ENCODE assay signal across 31 cellular contexts in genomic region chr22:38221407-38221806, GRCh38. TPM values are rescaled to one million over a fixed set of nuclear protein-coding genes. Genes with fewer than 3 reads are reported as not detected.
A peak's percentile ranks its signal among the peaks of the same experiment; 100 is the strongest.
DNase-seq lines count a peak whose midpoint lies in the region; ATAC-seq and TF ChIP-seq lines count a peak whose summit lies in the region.
"Had no signal": no experiment of that assay in that cellular context is flagged by ENCODE, and none has a peak within 500 bp of the region (broad histone marks: within the 10 kb centered on the region; RNA-seq: fewer than 3 reads in every experiment).

No MANE protein-coding gene starts in this region.

- TF ChIP-seq POLR2A in stomach (IDR thresholded peaks at IDR 0.05), result no peak

- H3K4me3 Mint-ChIP-seq in CD14-positive monocyte, result no peak overlapping the region
- H3K4me3 Mint-ChIP-seq: activated CD4-positive, alpha-beta memory T cell treated with anti-CD3 and anti-CD28 coated beads, Interleukin-2, amount 10 ng/mL, durations not matched to agents 7 days and 5 days; CD4-positive, alpha-beta memory T cell; effector memory CD8-positive, alpha-beta T cell; T-helper 1 cell treated with Interleukin-12 subunit alpha and Interleukin-12 subunit beta and Interleukin-4 antibody, amounts not matched to agents 30 μg/mL and 1 μg/mL, for 36 hours had no signal

- peaks cover 26 to 58% of the 10 kb centered on the region in 2 donors for H3K36me3 Mint-ChIP-seq in CD14-positive monocyte

- TF ChIP-seq CTCF in RWPE2 (IDR thresholded peaks at IDR 0.05; ENCODE audit: poor library complexity, severe bottlenecking), result no peak
- no peak for TF ChIP-seq CTCF in stomach (IDR thresholded peaks at IDR 0.05)
- TF ChIP-seq CTCF in CD14-positive monocyte (IDR thresholded peaks at IDR 0.05), result no peak
- no peak for TF ChIP-seq CTCF in GM20000 (IDR thresholded peaks at IDR 0.05; ENCODE audit: extremely low read depth, missing control alignments)

- no peak overlapping the region; the same call in 1 of the 2 replicates for H3K9ac ChIP-seq in BLaER1
- H3K9ac ChIP-seq: SK-N-SH had no signal

- peaks cover 66% of the 10 kb centered on the region for H3K4me1 ChIP-seq in BLaER1
- peaks cover 33% of the 10 kb centered on the region for H3K4me1 ChIP-seq in RWPE2 (ENCODE audit: insufficient read depth, poor library complexity, severe bottlenecking)
- peaks cover 40 to 72% (median 52%) of the 10 kb centered on the region in 4 donors for H3K4me1 ChIP-seq in stomach
- H3K4me1 ChIP-seq: prostate gland had no signal

- no peaks in the 10 kb centered on the region for H4K20me1 ChIP-seq in BLaER1

- peaks cover 0 to 5% (median 4%) of the 10 kb centered on the region in 3 donors for H3K27me3 Mint-ChIP-seq in CD14-positive monocyte (ENCODE audit: low read depth in 3 of 3)
- H3K27me3 Mint-ChIP-seq: activated CD4-positive, alpha-beta memory T cell treated with anti-CD3 and anti-CD28 coated beads, Interleukin-2, amount 10 ng/mL, durations not matched to agents 7 days and 5 days; CD4-positive, alpha-beta memory T cell; effector memory CD8-positive, alpha-beta T cell had no signal

- no peak for TF ChIP-seq EP300 in stomach (IDR thresholded peaks at IDR 0.05)

- no peak overlapping the region for H3K27ac Mint-ChIP-seq in CD14-positive monocyte
- H3K27ac Mint-ChIP-seq: activated CD4-positive, alpha-beta memory T cell treated with anti-CD3 and anti-CD28 coated beads, Interleukin-2, amount 10 ng/mL, durations not matched to agents 7 days and 5 days; T-helper 1 cell treated with Interleukin-12 subunit alpha and Interleukin-12 subunit beta and Interleukin-4 antibody, amounts not matched to agents 30 μg/mL and 1 μg/mL, for 36 hours had no signal

- H3K9me3 ChIP-seq in BLaER1, result no peaks in the 10 kb centered on the region
- no peaks in the 10 kb centered on the region for H3K9me3 ChIP-seq in RWPE2 (ENCODE audit: severe bottlenecking)
- H3K9me3 ChIP-seq in stomach, result no peaks in the 10 kb centered on the region
- H3K9me3 ChIP-seq: A549, colonic mucosa, prostate gland, sigmoid colon, SK-N-SH had no signal

- peaks cover 10% of the 10 kb centered on the region for H3K4me1 Mint-ChIP-seq in CD14-positive monocyte

- H3K36me3 ChIP-seq in BLaER1 (peaks cover 42% of the 10 kb centered on the region), RWPE2 (ENCODE audit: low read depth) (peaks cover 26% of the 10 kb centered on the region), stomach (peaks cover 22 to 63% (median 61%) of the 10 kb centered on the region in 4 donors)
- H3K36me3 ChIP-seq: colonic mucosa had no signal

- H3K27me3 ChIP-seq in BLaER1 (no peaks in the 10 kb centered on the region), RWPE2 (ENCODE audit: insufficient read depth, poor library complexity, severe bottlenecking) (no peaks in the 10 kb centered on the region), stomach (no peaks in the 10 kb centered on the region)
- H3K27me3 ChIP-seq: colonic mucosa, sigmoid colon had no signal

- intact Hi-C loops in stomach (cut with DNase I; ENCODE audit: low total_unique reads), result no loop called here
- intact Hi-C loops in CD14-positive monocyte (cut with micrococcal nuclease), result no loop called here

- DNase-seq in RWPE2 (ENCODE audit: low spot score) (no peak), epithelial cell of prostate (ENCODE audit: low read depth, low spot score) (no peak), stomach (no peak), CD14-positive monocyte (ENCODE audit: low spot score) (no peak), GM19240 (ENCODE audit: insufficient read length, low spot score) (no peak), GM20000 (ENCODE audit: low spot score) (no peak)
- DNase-seq: activated CD4-positive, alpha-beta memory T cell treated with anti-CD3 and anti-CD28 coated beads, Interleukin-2, amount 10 ng/mL, durations not matched to agents 7 days and 5 days; activated CD8-positive, alpha-beta memory T cell treated with anti-CD3 and anti-CD28 coated beads, Interleukin-2, amount 50 U/mL, for 4 hours; activated naive CD4-positive, alpha-beta T cell treated with anti-CD3 and anti-CD28 coated beads, Interleukin-2, amount 50 U/mL, for 16 hours; colonic mucosa; effector memory CD8-positive, alpha-beta T cell; erythroblast; Kasumi-1; mesendoderm; NCI-H1417 treated with DMSO at 0.1 percent for 48 hours; NCI-H2081; NCI-H524 treated with DMSO at 0.1 percent for 48 hours; NK-92 treated with Interleukin-12 subunit alpha and Interleukin-12 subunit beta, amount 100 ng/mL, for 24 hours; PC-3; sigmoid colon; SK-N-SH; stimulated activated CD4-positive, alpha-beta T cell treated with anti-CD3 and anti-CD28 coated beads, Interleukin-12 subunit alpha, Interleukin-12 subunit beta, amount 100 ng/mL, for 4 hours; stimulated activated CD4-positive, alpha-beta T cell treated with anti-CD3 and anti-CD28 coated beads, Interleukin-2, amount 100 ng/mL, for 48 hours had no signal

- H3K4me3 ChIP-seq in BLaER1 (no peak overlapping the region), RWPE2 (ENCODE audit: severe bottlenecking) (no peak overlapping the region), stomach (no peak overlapping the region)
- H3K4me3 ChIP-seq: A549, colonic mucosa, prostate gland, sigmoid colon had no signal

- ATAC-seq in RWPE2 (ENCODE audit: low read depth), result no peak
- ATAC-seq in HG02588 (IDR thresholded peaks at IDR 0.05; ENCODE audit: unreplicated experiment), result no peak
- ATAC-seq: effector memory CD8-positive, alpha-beta T cell; left lobe of liver; PC-3; Right ventricle myocardium inferior had no signal

- peak overlapping the region; percentile 57 for H3K4me2 ChIP-seq in BLaER1
- H3K4me2 ChIP-seq: A549, SK-N-SH had no signal

- H3K27ac ChIP-seq in BLaER1, result peak overlapping the region; percentile 73
- peak overlapping the region; percentile 77 for H3K27ac ChIP-seq in RWPE2 (ENCODE audit: poor library complexity, severe bottlenecking)
- H3K27ac ChIP-seq in epithelial cell of prostate, result peak overlapping the region; percentile 72
- H3K27ac ChIP-seq in stomach, result peak overlapping the region in 4 of 5 donors; percentile 89 to 97 (median 94)
- H3K27ac ChIP-seq: colonic mucosa had no signal

- H3K9me3 Mint-ChIP-seq in CD14-positive monocyte, result peaks cover 0 to 1% (median 0%) of the 10 kb centered on the region in 7 donors
- H3K9me3 Mint-ChIP-seq: activated CD4-positive, alpha-beta memory T cell treated with anti-CD3 and anti-CD28 coated beads, Interleukin-2, amount 10 ng/mL, durations not matched to agents 7 days and 5 days; effector memory CD8-positive, alpha-beta T cell; T-helper 1 cell treated with Interleukin-12 subunit alpha and Interleukin-12 subunit beta and Interleukin-4 antibody, amounts not matched to agents 30 μg/mL and 1 μg/mL, for 36 hours had no signal

- WGBS in stomach, 5 donors, result 87 to 93% (median 90%) methylated on average over 18 to 22 of the region's 22 CpGs

RNA-seq across cellular contexts. Expression of gene MAFF, which starts 19.6 kb away (rescaled TPM):
- total RNA-seq in stomach, result 100 to 1,000 TPM in 2 of 5 donors, 10 to 100 TPM in 1, 1 to 10 TPM in 1, under 1 TPM in 1; 0.58 to 130 (median 58.9) TPM
- 10 to 100 TPM; 16.0 to 65.7 (median 35.7) TPM for polyA plus RNA-seq in stomach
- polyA plus RNA-seq in CD14-positive monocyte, result 1 to 10 TPM; 1.5 to 2.0 TPM

RNA-seq across cellular contexts. Expression of gene PLA2G6, which starts 39.8 kb away (rescaled TPM):
- 10 to 100 TPM; 24.0 to 68.3 (median 30.0) TPM for total RNA-seq in stomach
- polyA plus RNA-seq in stomach, result 10 to 100 TPM in 2 of 3 donors, 1 to 10 TPM in 1; 6.0 to 24.8 (median 11.8) TPM
- polyA plus RNA-seq in CD14-positive monocyte, result under 1 TPM; 0.43 to 0.62 TPM

RNA-seq across cellular contexts. Expression of gene TMEM184B, which starts 51.4 kb away (rescaled TPM):
- 100 to 1,000 TPM in 1 of 5 donors, 10 to 100 TPM in 4; 27.0 to 110 (median 75.9) TPM for total RNA-seq in stomach
- polyA plus RNA-seq in stomach (10 to 100 TPM in 2 of 3 donors, 1 to 10 TPM in 1; 10.0 to 13.8 (median 10.8) TPM), CD14-positive monocyte (10 to 100 TPM in 1 of 2 donors, 1 to 10 TPM in 1; 7.4 to 10.6 TPM)

Comparison
In these comparisons a context has a peak if more than half of its experiments do, and no peak if none do; other contexts are left out.
1. RNA of gene MAFF, which starts 19.6 kb away (polyA plus RNA-seq): 16.0 to 65.7 TPM in stomach; 1.5 to 2.0 TPM in CD14-positive monocyte; every median in the first group is over 4 times any median in the second.
2. RNA of gene PLA2G6, which starts 39.8 kb away (polyA plus RNA-seq): 6.0 to 24.8 TPM in stomach; 0.43 to 0.62 TPM in CD14-positive monocyte; every median in the first group is over 4 times any median in the second.
3. Peak in every context shown above with its lines, with median percentiles within 50 percentile points of each other: H3K27ac ChIP-seq.